20 cellular contexts compared by ENCODE assay signal in genomic region chr10:71632200-71632820, GRCh38.
"Had no signal": no experiment of that assay in that cellular context is flagged by ENCODE, and none has a peak within 500 bp of the region (broad histone marks: within the 10 kb centered on the region; RNA-seq: fewer than 3 reads in every experiment).

No MANE protein-coding gene starts in this region.

- ATAC-seq: activated CD8-positive, alpha-beta T cell treated with anti-CD3 and anti-CD28 coated beads, Interleukin-2, amount 10 ng/mL, durations not matched to agents 7 days and 5 days; body of pancreas; left ventricle myocardium superior; psoas muscle; right cardiac atrium; stimulated activated effector memory CD8-positive, alpha-beta T cell treated with anti-CD3 and anti-CD28 coated beads, Interleukin-12 subunit alpha, Interleukin-12 subunit beta, amount 100 ng/mL, for 72 hours had no signal

- H3K27me3 Mint-ChIP-seq: activated T-cell treated with anti-CD3 and anti-CD28 coated beads, Interleukin-2, amount 50 U/mL, for 24 hours had no signal

- H3K4me1 ChIP-seq: colonic mucosa, psoas muscle had no signal

- DNase-seq: activated CD4-positive, alpha-beta T cell treated with anti-CD3 and anti-CD28 coated beads, Interleukin-2, amount 10 ng/mL, durations not matched to agents 24 days and 14 days; activated CD8-positive, alpha-beta T cell treated with anti-CD3 and anti-CD28 coated beads, Interleukin-2, amount 10 ng/mL, durations not matched to agents 7 days and 5 days; activated naive CD4-positive, alpha-beta T cell treated with anti-CD3 and anti-CD28 coated beads for 36 hours; activated T-cell treated with anti-CD3 and anti-CD28 coated beads, Interleukin-2, amount 50 U/mL, for 24 hours; body of pancreas; caudate nucleus; colonic mucosa; head of caudate nucleus; left ventricle myocardium superior; psoas muscle; right cardiac atrium; stimulated activated CD4-positive, alpha-beta T cell treated with anti-CD3 and anti-CD28 coated beads, Interleukin-15, amount 100 ng/mL, for 24 hours; stimulated activated CD4-positive, alpha-beta T cell treated with anti-CD3 and anti-CD28 coated beads, Interleukin-4, amount 100 ng/mL, for 1 hour; stomach; trophoblast cell had no signal

- H3K27me3 ChIP-seq: body of pancreas, colonic mucosa had no signal

- H3K9me3 Mint-ChIP-seq: activated CD4-positive, alpha-beta T cell treated with anti-CD3 and anti-CD28 coated beads, Interleukin-2, amount 10 ng/mL, durations not matched to agents 24 days and 14 days; activated naive CD4-positive, alpha-beta T cell treated with anti-CD3 and anti-CD28 coated beads for 36 hours; activated T-cell treated with anti-CD3 and anti-CD28 coated beads, Interleukin-2, amount 50 U/mL, for 24 hours; activated T-helper 2 cell treated with anti-CD3 and anti-CD28 coated beads, Interferon-gamma antibody, Interleukin-2, Interleukin-4, amounts not matched to agents 10 μg/mL and 5 μg/mL and 100 μg/mL, durations not matched to agents 14 hours and 24 hours and 36 hours; neural crest cell; stimulated activated effector memory CD8-positive, alpha-beta T cell treated with anti-CD3 and anti-CD28 coated beads, Interleukin-12 subunit alpha, Interleukin-12 subunit beta, amount 100 ng/mL, for 72 hours had no signal

- H3K27ac Mint-ChIP-seq: activated CD4-positive, alpha-beta T cell treated with anti-CD3 and anti-CD28 coated beads, Interleukin-2, amount 10 ng/mL, durations not matched to agents 24 days and 14 days; activated CD8-positive, alpha-beta T cell treated with anti-CD3 and anti-CD28 coated beads, Interleukin-2, amount 10 ng/mL, durations not matched to agents 7 days and 5 days; activated naive CD4-positive, alpha-beta T cell treated with anti-CD3 and anti-CD28 coated beads for 36 hours; activated T-cell treated with anti-CD3 and anti-CD28 coated beads, Interleukin-2, amount 50 U/mL, for 24 hours; activated T-helper 2 cell treated with anti-CD3 and anti-CD28 coated beads, Interferon-gamma antibody, Interleukin-2, Interleukin-4, amounts not matched to agents 10 μg/mL and 5 μg/mL and 100 μg/mL, durations not matched to agents 14 hours and 24 hours and 36 hours; stimulated activated effector memory CD8-positive, alpha-beta T cell treated with anti-CD3 and anti-CD28 coated beads, Interleukin-12 subunit alpha, Interleukin-12 subunit beta, amount 100 ng/mL, for 72 hours had no signal

- H3K4me3 ChIP-seq: body of pancreas, colonic mucosa, psoas muscle, skin epidermis, stomach had no signal

- H3K4me1 Mint-ChIP-seq: activated CD4-positive, alpha-beta T cell treated with anti-CD3 and anti-CD28 coated beads, Interleukin-2, amount 10 ng/mL, durations not matched to agents 24 days and 14 days; stimulated activated effector memory CD8-positive, alpha-beta T cell treated with anti-CD3 and anti-CD28 coated beads, Interleukin-12 subunit alpha, Interleukin-12 subunit beta, amount 100 ng/mL, for 72 hours had no signal

- H3K27ac ChIP-seq: body of pancreas, colonic mucosa, psoas muscle, skin epidermis, stomach had no signal

- H3K36me3 Mint-ChIP-seq: stimulated activated effector memory CD8-positive, alpha-beta T cell treated with anti-CD3 and anti-CD28 coated beads, Interleukin-12 subunit alpha, Interleukin-12 subunit beta, amount 100 ng/mL, for 72 hours had no signal

- H3K9me3 ChIP-seq: body of pancreas, colonic mucosa, psoas muscle, stomach had no signal

- H3K36me3 ChIP-seq: colonic mucosa, stomach had no signal

- FAIRE-seq: frontal cortex had no signal

- H3K4me3 Mint-ChIP-seq: activated CD4-positive, alpha-beta T cell treated with anti-CD3 and anti-CD28 coated beads, Interleukin-2, amount 10 ng/mL, durations not matched to agents 24 days and 14 days; activated CD8-positive, alpha-beta T cell treated with anti-CD3 and anti-CD28 coated beads, Interleukin-2, amount 10 ng/mL, durations not matched to agents 7 days and 5 days; activated naive CD4-positive, alpha-beta T cell treated with anti-CD3 and anti-CD28 coated beads for 36 hours; activated T-cell treated with anti-CD3 and anti-CD28 coated beads, Interleukin-2, amount 50 U/mL, for 24 hours; neural crest cell; stimulated activated effector memory CD8-positive, alpha-beta T cell treated with anti-CD3 and anti-CD28 coated beads, Interleukin-12 subunit alpha, Interleukin-12 subunit beta, amount 100 ng/mL, for 72 hours had no signal
